8 cellular contexts compared by ENCODE assay signal in genomic region chr6:29589423-29590048, GRCh38. TPM values are rescaled to one million over a fixed set of nuclear protein-coding genes. Genes with fewer than 3 reads are reported as not detected.
DNase-seq lines count a peak whose midpoint lies in the region; ATAC-seq and TF ChIP-seq lines count a peak whose summit lies in the region.

No MANE protein-coding gene starts in this region.

- H3K4me2 ChIP-seq in DND-41 (ENCODE audit: insufficient read depth, low read length), result no peak overlapping the region

- no peak overlapping the region for H2AFZ ChIP-seq in DND-41 (ENCODE audit: low read depth, low read length)

- H3K79me2 ChIP-seq in DND-41 (ENCODE audit: insufficient read depth, low read length), result no peaks in the 10 kb centered on the region

- no peaks in the 10 kb centered on the region for H3K9me3 ChIP-seq in DND-41 (ENCODE audit: insufficient read depth, low read length, severe bottlenecking)

- DNase-seq in DND-41 (peak; percentile 55), HL-60 (ENCODE audit: low read depth in 1 of 2, low spot score in 1 of 2) (peak; percentile 10 to 19), RWPE1 (ENCODE audit: low spot score) (peak; percentile 44), glomerular visceral epithelial cell (ENCODE audit: extremely low spot score) (peak; percentile 68), renal cortical epithelial cell (ENCODE audit: low read depth) (peak; percentile 44)
- peak; percentile 41 for DNase-seq in activated gamma-delta T cell treated with anti-CD3 and anti-CD28 coated beads, Interleukin-2, amount 50 U/mL, for 16 hours (ENCODE audit: low read depth)

- H3K27me3 ChIP-seq in DND-41 (ENCODE audit: insufficient read depth, low read length, poor library complexity) (peaks cover 24% of the 10 kb centered on the region), HL-60 (ENCODE audit: insufficient read depth, poor library complexity, severe bottlenecking) (peaks cover 6% of the 10 kb centered on the region)

- CTCF ChIA-PET in RWPE1 (lab: Yijun Ruan, JAX), result interaction anchor here (0.6 to 1.1 kb wide), 12 partner anchors 11 to 604 kb away, joined by 3 to 4 read pairs (median 3); partner anchors contain the start of gene OR12D1

- no peaks in the 10 kb centered on the region for H3K36me3 ChIP-seq in DND-41 (ENCODE audit: insufficient read depth, low read length)

- H3K4me1 ChIP-seq in DND-41 (ENCODE audit: insufficient read depth, low read length), result no peaks in the 10 kb centered on the region

- POLR2A ChIA-PET in RWPE1 (lab: Yijun Ruan, JAX; ENCODE audit: low non-redundant PET), result no interaction called here

- no peak overlapping the region for H3K9ac ChIP-seq in DND-41 (ENCODE audit: low read depth, low read length)

- H3K27ac ChIP-seq in DND-41 (ENCODE audit: low read length), result no peak overlapping the region
- no peak overlapping the region for H3K27ac ChIP-seq in HL-60 (replicated peaks)
- no peak overlapping the region for H3K27ac ChIP-seq in RWPE1

- H3K4me3 ChIP-seq in DND-41 (ENCODE audit: low read depth in 1 of 2, low read length in 2 of 2) (no peak overlapping the region), HL-60 (replicated peaks; ENCODE audit: insufficient read depth, low read length) (no peak overlapping the region)

- peak; percentile 97 for TF ChIP-seq CTCF in DND-41 (IDR thresholded peaks at IDR 0.05; ENCODE audit: borderline replicate concordance, extremely low read depth, low read length, poor library complexity, severe bottlenecking)
- TF ChIP-seq CTCF in HL-60 (IDR thresholded peaks at IDR 0.05; ENCODE audit: insufficient read depth, low read length), result peak; percentile 89
- TF ChIP-seq CTCF in RWPE1 (conservative IDR thresholded peaks at IDR 0.05; ENCODE audit: low read depth), result peak; percentile 97

- H4K20me1 ChIP-seq in DND-41 (ENCODE audit: insufficient read depth, low read length), result no peaks in the 10 kb centered on the region

- ATAC-seq in DND-41 (ENCODE audit: insufficient read depth, low read depth) (peak; percentile 80; the same call in 2 of the 3 replicates), GM21528 (IDR thresholded peaks at IDR 0.05; ENCODE audit: low FRiP score, unreplicated experiment) (no peak), HG03342 (IDR thresholded peaks at IDR 0.05; ENCODE audit: unreplicated experiment) (no peak)

RNA-seq across cellular contexts. Expression of gene OR2H2, which starts 4.6 kb away (rescaled TPM):
- not detected in 2 replicates for total RNA-seq in renal cortical epithelial cell

RNA-seq across cellular contexts. Expression of gene UBD, which starts 30.0 kb away (rescaled TPM):
- 3.8 and 39.4 TPM in 2 replicates for total RNA-seq in renal cortical epithelial cell

RNA-seq across cellular contexts. Expression of gene GABBR1, which starts 43.4 kb away (rescaled TPM):
- 4.3 and 10.2 TPM in 2 replicates for total RNA-seq in renal cortical epithelial cell

Comparison
In these comparisons a context has a peak if more than half of its experiments do, and no peak if none do; other contexts are left out.
1. DNase-seq: peak in every context shown above with its lines; median percentile 68 in glomerular visceral epithelial cell; 55 in DND-41; 44 in RWPE1; 44 in renal cortical epithelial cell; 41 in activated gamma-delta T cell treated with anti-CD3 and anti-CD28 coated beads, Interleukin-2, amount 50 U/mL, for 16 hours; 14 in HL-60.